Comparison of ENCODE assay signal across 1 cellular context in the genomic region with DNA sequence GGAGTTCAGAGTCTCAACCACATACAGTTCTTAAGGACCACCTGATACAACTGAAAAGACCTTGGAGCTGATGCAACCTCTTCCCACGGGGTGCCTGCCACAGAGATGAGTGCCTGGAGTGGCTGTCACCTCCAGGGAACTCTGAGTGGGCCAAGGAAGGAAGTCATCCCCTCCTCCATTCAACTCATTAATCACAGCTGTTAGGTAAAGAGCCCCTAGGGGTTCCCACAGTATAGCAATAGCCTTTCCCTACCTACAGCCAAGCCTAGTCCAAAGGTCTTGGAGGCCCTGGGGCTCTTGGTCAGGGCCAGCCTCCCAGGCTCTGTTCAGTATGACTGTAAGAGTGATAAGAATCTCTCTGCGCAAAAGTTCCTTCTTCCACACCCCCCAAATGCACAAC.
TF ChIP-seq lines count a peak whose summit lies in the region.

No MANE protein-coding gene starts in this region.

TF ChIP-seq in K562, 482 proteins besides CTCF, POLR2A, EP300 and RAD21 (continued from another document):
- no peak for TF ChIP-seq CSDE1 (IDR thresholded peaks at IDR 0.05)
- TF ChIP-seq, protein P1, sequence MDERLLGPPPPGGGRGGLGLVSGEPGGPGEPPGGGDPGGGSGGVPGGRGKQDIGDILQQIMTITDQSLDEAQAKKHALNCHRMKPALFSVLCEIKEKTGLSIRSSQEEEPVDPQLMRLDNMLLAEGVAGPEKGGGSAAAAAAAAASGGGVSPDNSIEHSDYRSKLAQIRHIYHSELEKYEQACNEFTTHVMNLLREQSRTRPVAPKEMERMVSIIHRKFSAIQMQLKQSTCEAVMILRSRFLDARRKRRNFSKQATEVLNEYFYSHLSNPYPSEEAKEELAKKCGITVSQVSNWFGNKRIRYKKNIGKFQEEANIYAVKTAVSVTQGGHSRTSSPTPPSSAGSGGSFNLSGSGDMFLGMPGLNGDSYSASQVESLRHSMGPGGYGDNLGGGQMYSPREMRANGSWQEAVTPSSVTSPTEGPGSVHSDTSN (CRISPR knock-in tag; IDR thresholded peaks at IDR 0.05; ENCODE audit: low read depth): no peak
- TF ChIP-seq, protein P1 (tag; conservative IDR thresholded peaks at IDR 0.05; ENCODE audit: low read depth): peak; percentile 56
- TF ChIP-seq ZNF184 (CRISPR knock-in tag; IDR thresholded peaks at IDR 0.05): no peak
- no peak for TF ChIP-seq ADNP (tag; IDR thresholded peaks at IDR 0.05)
- TF ChIP-seq SOX6 (IDR thresholded peaks at IDR 0.05): no peak
- no peak for TF ChIP-seq ZBED1 (IDR thresholded peaks at IDR 0.05)
- TF ChIP-seq CXXC5 (CRISPR knock-in tag; IDR thresholded peaks at IDR 0.05): peak; percentile 37; the same call in 1 of the 2 replicates
- no peak for TF ChIP-seq PML (IDR thresholded peaks at IDR 0.05; ENCODE audit: low read length)
- TF ChIP-seq C11orf30 (IDR thresholded peaks at IDR 0.05; ENCODE audit: low read depth): no peak
- TF ChIP-seq TEAD4 (IDR thresholded peaks at IDR 0.05; ENCODE audit: low read length): no peak
- TF ChIP-seq TEAD4 (CRISPR knock-in tag; IDR thresholded peaks at IDR 0.05; ENCODE audit: borderline replicate concordance): no peak
- no peak for TF ChIP-seq ZNF778 (CRISPR knock-in tag; IDR thresholded peaks at IDR 0.05)
- TF ChIP-seq, protein P2, sequence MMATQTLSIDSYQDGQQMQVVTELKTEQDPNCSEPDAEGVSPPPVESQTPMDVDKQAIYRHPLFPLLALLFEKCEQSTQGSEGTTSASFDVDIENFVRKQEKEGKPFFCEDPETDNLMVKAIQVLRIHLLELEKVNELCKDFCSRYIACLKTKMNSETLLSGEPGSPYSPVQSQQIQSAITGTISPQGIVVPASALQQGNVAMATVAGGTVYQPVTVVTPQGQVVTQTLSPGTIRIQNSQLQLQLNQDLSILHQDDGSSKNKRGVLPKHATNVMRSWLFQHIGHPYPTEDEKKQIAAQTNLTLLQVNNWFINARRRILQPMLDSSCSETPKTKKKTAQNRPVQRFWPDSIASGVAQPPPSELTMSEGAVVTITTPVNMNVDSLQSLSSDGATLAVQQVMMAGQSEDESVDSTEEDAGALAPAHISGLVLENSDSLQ (IDR thresholded peaks at IDR 0.05): peak; percentile 34; the same call in 1 of the 2 replicates
- TF ChIP-seq, protein P3, sequence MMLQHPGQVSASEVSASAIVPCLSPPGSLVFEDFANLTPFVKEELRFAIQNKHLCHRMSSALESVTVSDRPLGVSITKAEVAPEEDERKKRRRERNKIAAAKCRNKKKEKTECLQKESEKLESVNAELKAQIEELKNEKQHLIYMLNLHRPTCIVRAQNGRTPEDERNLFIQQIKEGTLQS (IDR thresholded peaks at IDR 0.05): peak; percentile 26; the same call in 1 of the 2 replicates
- TF ChIP-seq, protein P3 (CRISPR knock-in tag; conservative IDR thresholded peaks at IDR 0.05): no peak
- TF ChIP-seq, protein P4, sequence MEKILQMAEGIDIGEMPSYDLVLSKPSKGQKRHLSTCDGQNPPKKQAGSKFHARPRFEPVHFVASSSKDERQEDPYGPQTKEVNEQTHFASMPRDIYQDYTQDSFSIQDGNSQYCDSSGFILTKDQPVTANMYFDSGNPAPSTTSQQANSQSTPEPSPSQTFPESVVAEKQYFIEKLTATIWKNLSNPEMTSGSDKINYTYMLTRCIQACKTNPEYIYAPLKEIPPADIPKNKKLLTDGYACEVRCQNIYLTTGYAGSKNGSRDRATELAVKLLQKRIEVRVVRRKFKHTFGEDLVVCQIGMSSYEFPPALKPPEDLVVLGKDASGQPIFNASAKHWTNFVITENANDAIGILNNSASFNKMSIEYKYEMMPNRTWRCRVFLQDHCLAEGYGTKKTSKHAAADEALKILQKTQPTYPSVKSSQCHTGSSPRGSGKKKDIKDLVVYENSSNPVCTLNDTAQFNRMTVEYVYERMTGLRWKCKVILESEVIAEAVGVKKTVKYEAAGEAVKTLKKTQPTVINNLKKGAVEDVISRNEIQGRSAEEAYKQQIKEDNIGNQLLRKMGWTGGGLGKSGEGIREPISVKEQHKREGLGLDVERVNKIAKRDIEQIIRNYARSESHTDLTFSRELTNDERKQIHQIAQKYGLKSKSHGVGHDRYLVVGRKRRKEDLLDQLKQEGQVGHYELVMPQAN (IDR thresholded peaks at IDR 0.05; ENCODE audit: borderline replicate concordance): no peak
- TF ChIP-seq, protein P5, sequence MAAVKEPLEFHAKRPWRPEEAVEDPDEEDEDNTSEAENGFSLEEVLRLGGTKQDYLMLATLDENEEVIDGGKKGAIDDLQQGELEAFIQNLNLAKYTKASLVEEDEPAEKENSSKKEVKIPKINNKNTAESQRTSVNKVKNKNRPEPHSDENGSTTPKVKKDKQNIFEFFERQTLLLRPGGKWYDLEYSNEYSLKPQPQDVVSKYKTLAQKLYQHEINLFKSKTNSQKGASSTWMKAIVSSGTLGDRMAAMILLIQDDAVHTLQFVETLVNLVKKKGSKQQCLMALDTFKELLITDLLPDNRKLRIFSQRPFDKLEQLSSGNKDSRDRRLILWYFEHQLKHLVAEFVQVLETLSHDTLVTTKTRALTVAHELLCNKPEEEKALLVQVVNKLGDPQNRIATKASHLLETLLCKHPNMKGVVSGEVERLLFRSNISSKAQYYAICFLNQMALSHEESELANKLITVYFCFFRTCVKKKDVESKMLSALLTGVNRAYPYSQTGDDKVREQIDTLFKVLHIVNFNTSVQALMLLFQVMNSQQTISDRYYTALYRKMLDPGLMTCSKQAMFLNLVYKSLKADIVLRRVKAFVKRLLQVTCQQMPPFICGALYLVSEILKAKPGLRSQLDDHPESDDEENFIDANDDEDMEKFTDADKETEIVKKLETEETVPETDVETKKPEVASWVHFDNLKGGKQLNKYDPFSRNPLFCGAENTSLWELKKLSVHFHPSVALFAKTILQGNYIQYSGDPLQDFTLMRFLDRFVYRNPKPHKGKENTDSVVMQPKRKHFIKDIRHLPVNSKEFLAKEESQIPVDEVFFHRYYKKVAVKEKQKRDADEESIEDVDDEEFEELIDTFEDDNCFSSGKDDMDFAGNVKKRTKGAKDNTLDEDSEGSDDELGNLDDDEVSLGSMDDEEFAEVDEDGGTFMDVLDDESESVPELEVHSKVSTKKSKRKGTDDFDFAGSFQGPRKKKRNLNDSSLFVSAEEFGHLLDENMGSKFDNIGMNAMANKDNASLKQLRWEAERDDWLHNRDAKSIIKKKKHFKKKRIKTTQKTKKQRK (IDR thresholded peaks at IDR 0.05; ENCODE audit: borderline replicate concordance, low read depth, low read length): no peak
- no peak for TF ChIP-seq ZNF239 (CRISPR knock-in tag; IDR thresholded peaks at IDR 0.05)
- TF ChIP-seq ILK (tag; IDR thresholded peaks at IDR 0.05; ENCODE audit: borderline replicate concordance, low read depth): no peak
- no peak for TF ChIP-seq CEBPG (CRISPR knock-in tag; IDR thresholded peaks at IDR 0.05)
- TF ChIP-seq CEBPG (tag; conservative IDR thresholded peaks at IDR 0.05 in 1 of 2, IDR thresholded peaks at IDR 0.05 in 1 of 2): 0 out of 4 replicates have a peak, but pooled peaks of 1 of the 2 experiments have one; percentile 23
- TF ChIP-seq, protein P6, sequence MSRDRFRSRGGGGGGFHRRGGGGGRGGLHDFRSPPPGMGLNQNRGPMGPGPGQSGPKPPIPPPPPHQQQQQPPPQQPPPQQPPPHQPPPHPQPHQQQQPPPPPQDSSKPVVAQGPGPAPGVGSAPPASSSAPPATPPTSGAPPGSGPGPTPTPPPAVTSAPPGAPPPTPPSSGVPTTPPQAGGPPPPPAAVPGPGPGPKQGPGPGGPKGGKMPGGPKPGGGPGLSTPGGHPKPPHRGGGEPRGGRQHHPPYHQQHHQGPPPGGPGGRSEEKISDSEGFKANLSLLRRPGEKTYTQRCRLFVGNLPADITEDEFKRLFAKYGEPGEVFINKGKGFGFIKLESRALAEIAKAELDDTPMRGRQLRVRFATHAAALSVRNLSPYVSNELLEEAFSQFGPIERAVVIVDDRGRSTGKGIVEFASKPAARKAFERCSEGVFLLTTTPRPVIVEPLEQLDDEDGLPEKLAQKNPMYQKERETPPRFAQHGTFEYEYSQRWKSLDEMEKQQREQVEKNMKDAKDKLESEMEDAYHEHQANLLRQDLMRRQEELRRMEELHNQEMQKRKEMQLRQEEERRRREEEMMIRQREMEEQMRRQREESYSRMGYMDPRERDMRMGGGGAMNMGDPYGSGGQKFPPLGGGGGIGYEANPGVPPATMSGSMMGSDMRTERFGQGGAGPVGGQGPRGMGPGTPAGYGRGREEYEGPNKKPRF (IDR thresholded peaks at IDR 0.05; ENCODE audit: low read depth, low read length): no peak
- TF ChIP-seq, protein P7, sequence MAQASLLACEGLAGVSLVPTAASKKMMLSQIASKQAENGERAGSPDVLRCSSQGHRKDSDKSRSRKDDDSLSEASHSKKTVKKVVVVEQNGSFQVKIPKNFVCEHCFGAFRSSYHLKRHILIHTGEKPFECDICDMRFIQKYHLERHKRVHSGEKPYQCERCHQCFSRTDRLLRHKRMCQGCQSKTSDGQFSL (CRISPR knock-in tag; IDR thresholded peaks at IDR 0.05): no peak
- TF ChIP-seq, protein P7 (tag; IDR thresholded peaks at IDR 0.05): peak in 1 of 2 experiments; percentile 35; a peak in 1 of 4 replicates
- TF ChIP-seq FOXK2 (conservative IDR thresholded peaks at IDR 0.05 in 1 of 2, IDR thresholded peaks at IDR 0.05 in 1 of 2; ENCODE audit: low read depth in 2 of 2): no peak
- TF ChIP-seq OTX1 (CRISPR knock-in tag; IDR thresholded peaks at IDR 0.05): no peak
- peak in 1 of 2 experiments; percentile 8; a peak in 1 of 4 replicates for TF ChIP-seq NRF1 (conservative IDR thresholded peaks at IDR 0.05 in 1 of 2, IDR thresholded peaks at IDR 0.05 in 1 of 2)
- TF ChIP-seq, protein P8, sequence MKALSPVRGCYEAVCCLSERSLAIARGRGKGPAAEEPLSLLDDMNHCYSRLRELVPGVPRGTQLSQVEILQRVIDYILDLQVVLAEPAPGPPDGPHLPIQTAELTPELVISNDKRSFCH (CRISPR knock-in tag; IDR thresholded peaks at IDR 0.05): no peak
- TF ChIP-seq, protein P8 (tag; IDR thresholded peaks at IDR 0.05): no peak
- no peak for TF ChIP-seq ZBTB17 (CRISPR knock-in tag; IDR thresholded peaks at IDR 0.05)
- TF ChIP-seq RBFOX2 (IDR thresholded peaks at IDR 0.05; ENCODE audit: low read depth, low read length): no peak
- TF ChIP-seq, protein P9, sequence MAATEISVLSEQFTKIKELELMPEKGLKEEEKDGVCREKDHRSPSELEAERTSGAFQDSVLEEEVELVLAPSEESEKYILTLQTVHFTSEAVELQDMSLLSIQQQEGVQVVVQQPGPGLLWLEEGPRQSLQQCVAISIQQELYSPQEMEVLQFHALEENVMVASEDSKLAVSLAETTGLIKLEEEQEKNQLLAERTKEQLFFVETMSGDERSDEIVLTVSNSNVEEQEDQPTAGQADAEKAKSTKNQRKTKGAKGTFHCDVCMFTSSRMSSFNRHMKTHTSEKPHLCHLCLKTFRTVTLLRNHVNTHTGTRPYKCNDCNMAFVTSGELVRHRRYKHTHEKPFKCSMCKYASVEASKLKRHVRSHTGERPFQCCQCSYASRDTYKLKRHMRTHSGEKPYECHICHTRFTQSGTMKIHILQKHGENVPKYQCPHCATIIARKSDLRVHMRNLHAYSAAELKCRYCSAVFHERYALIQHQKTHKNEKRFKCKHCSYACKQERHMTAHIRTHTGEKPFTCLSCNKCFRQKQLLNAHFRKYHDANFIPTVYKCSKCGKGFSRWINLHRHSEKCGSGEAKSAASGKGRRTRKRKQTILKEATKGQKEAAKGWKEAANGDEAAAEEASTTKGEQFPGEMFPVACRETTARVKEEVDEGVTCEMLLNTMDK (IDR thresholded peaks at IDR 0.05; ENCODE audit: borderline replicate concordance, insufficient read depth, low read depth, low read length, poor library complexity, severe bottlenecking): no peak
- TF ChIP-seq ASH1L (IDR thresholded peaks at IDR 0.05; ENCODE audit: borderline replicate concordance, low read depth, partially characterized antibody): no peak
- TF ChIP-seq, protein P10, sequence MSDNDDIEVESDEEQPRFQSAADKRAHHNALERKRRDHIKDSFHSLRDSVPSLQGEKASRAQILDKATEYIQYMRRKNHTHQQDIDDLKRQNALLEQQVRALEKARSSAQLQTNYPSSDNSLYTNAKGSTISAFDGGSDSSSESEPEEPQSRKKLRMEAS (CRISPR knock-in tag; IDR thresholded peaks at IDR 0.05): no peak
- TF ChIP-seq PHTF2 (CRISPR knock-in tag; IDR thresholded peaks at IDR 0.05): no peak
- TF ChIP-seq NCOR1 (IDR thresholded peaks at IDR 0.05): no peak
- no peak for TF ChIP-seq HDAC1 (IDR thresholded peaks at IDR 0.05)
- no peak for TF ChIP-seq KAT7 (CRISPR knock-in tag; IDR thresholded peaks at IDR 0.05; ENCODE audit: borderline replicate concordance)
- no peak for TF ChIP-seq RBM15 (IDR thresholded peaks at IDR 0.05; ENCODE audit: insufficient read depth, low read length)
